ENCODE assay signal across 11 cellular contexts in the genomic region with DNA sequence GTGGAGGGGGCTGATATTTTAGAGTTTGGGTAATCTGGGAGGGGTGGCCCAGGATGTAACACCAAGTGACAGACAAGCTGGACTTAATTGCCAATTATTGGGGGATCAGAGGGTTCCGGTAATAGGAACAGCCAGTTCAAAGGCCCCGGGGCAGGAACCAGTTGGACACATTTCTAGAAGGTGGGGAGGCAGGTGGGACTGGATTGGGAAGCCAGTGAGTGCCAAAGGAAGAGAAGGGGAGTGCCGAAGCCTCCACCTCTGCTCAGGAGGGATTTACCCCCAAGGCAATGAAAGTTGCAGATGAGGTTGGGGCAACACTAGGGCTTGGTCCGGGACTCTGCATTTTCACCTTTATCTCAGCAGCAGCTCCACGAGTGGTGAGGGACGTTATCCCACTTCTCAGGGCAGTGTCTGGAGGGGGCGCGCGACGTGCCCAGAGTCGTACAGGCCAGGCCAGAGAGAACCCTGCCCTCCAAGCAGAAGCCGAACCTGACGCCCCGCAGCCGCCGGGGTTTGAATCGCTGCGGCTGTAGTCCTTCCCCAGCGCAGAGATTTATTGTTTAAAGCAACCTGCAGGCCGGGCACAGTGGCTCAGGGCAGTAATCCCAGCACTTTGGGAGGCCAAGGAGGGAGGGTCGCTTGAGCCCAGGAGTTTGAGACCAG. TPM values are rescaled to one million over a fixed set of nuclear protein-coding genes. Genes with fewer than 3 reads are reported as not detected.
DNase-seq lines count a peak whose midpoint lies in the region; ATAC-seq and TF ChIP-seq lines count a peak whose summit lies in the region.
"Had no signal": no experiment of that assay in that cellular context is flagged by ENCODE, and none has a peak within 500 bp of the region (broad histone marks: within the 10 kb centered on the region; RNA-seq: fewer than 3 reads in every experiment).

No MANE protein-coding gene starts in this region.

- DNase-seq in activated CD4-positive, alpha-beta T cell treated with anti-CD3 and anti-CD28 coated beads, Interleukin-2, amount 10 ng/mL, durations not matched to agents 24 days and 14 days = no peak
- no peak for DNase-seq in activated CD4-positive, alpha-beta T cell treated with anti-CD3 and anti-CD28 coated beads for 1 hour
- DNase-seq in memory B cell (ENCODE audit: low spot score in 2 of 2) (no peak), stomach (no peak), activated T-cell treated with anti-CD3 and anti-CD28 coated beads for 4 hours (no peak)
- no peak for DNase-seq in activated CD4-positive, CD25-positive, alpha-beta regulatory T cell (lab: John Stamatoyannopoulos, UW)
- DNase-seq: NCI-H1436 treated with DMSO at 0.1 percent for 48 hours; stimulated activated CD4-positive, alpha-beta T cell treated with anti-CD3 and anti-CD28 coated beads, Interleukin-4, amount 100 ng/mL, for 24 hours had no signal

- peaks cover 24 to 57% (median 44%) of the 10 kb centered on the region in 4 donors for H3K4me1 ChIP-seq in stomach

- H3K9me3 Mint-ChIP-seq in activated CD4-positive, alpha-beta T cell treated with anti-CD3 and anti-CD28 coated beads, Interleukin-2, amount 10 ng/mL, durations not matched to agents 24 days and 14 days = peaks cover 6% of the 10 kb centered on the region
- no peaks in the 10 kb centered on the region for H3K9me3 Mint-ChIP-seq in memory B cell

- peak overlapping the region; percentile 49 for H3K27ac ChIP-seq in adipose tissue (ENCODE audit: low read depth, low read length)
- peak overlapping the region; percentile 7 to 100 (median 60) for H3K27ac ChIP-seq in stomach

- no peaks in the 10 kb centered on the region for H3K27me3 Mint-ChIP-seq in activated CD4-positive, alpha-beta T cell treated with anti-CD3 and anti-CD28 coated beads, Interleukin-2, amount 10 ng/mL, durations not matched to agents 24 days and 14 days
- H3K27me3 Mint-ChIP-seq in memory B cell = no peaks in the 10 kb centered on the region

- peak overlapping the region; percentile 91 for H3K27ac Mint-ChIP-seq in activated CD4-positive, alpha-beta T cell treated with anti-CD3 and anti-CD28 coated beads, Interleukin-2, amount 10 ng/mL, durations not matched to agents 24 days and 14 days
- H3K27ac Mint-ChIP-seq in memory B cell = peak overlapping the region; percentile 45

- H3K36me3 ChIP-seq in stomach = no peaks in the 10 kb centered on the region

- H3K36me3 Mint-ChIP-seq in activated CD4-positive, alpha-beta T cell treated with anti-CD3 and anti-CD28 coated beads, Interleukin-2, amount 10 ng/mL, durations not matched to agents 24 days and 14 days (ENCODE audit: low read depth) = peaks cover 7% of the 10 kb centered on the region
- no peaks in the 10 kb centered on the region for H3K36me3 Mint-ChIP-seq in memory B cell

- intact Hi-C loops in activated CD4-positive, alpha-beta T cell treated with anti-CD3 and anti-CD28 coated beads, Interleukin-2, amount 10 ng/mL, durations not matched to agents 24 days and 14 days (cut with micrococcal nuclease) = no loop called here
- intact Hi-C loops in stomach (cut with DNase I; ENCODE audit: low total_unique reads) = no loop called here

- TF ChIP-seq EP300 in stomach (IDR thresholded peaks at IDR 0.05) = no peak

- no peak for TF ChIP-seq CTCF in stomach (IDR thresholded peaks at IDR 0.05)

- no peak overlapping the region for H3K4me3 Mint-ChIP-seq in activated CD4-positive, alpha-beta T cell treated with anti-CD3 and anti-CD28 coated beads, Interleukin-2, amount 10 ng/mL, durations not matched to agents 24 days and 14 days
- no peak overlapping the region for H3K4me3 Mint-ChIP-seq in memory B cell

- TF ChIP-seq POLR2A in stomach (IDR thresholded peaks at IDR 0.05) = no peak

- 78 to 87% (median 86%) methylated on average over 21 of the region's 21 CpGs for WGBS in adipose tissue, 3 donors
- 60 to 76% (median 72%) methylated on average over 15 to 21 of the region's 21 CpGs for WGBS in stomach, 5 donors

- no peaks in the 10 kb centered on the region for H3K9me3 ChIP-seq in stomach

- no peaks in the 10 kb centered on the region for H3K27me3 ChIP-seq in stomach

- H3K4me1 Mint-ChIP-seq in activated CD4-positive, alpha-beta T cell treated with anti-CD3 and anti-CD28 coated beads, Interleukin-2, amount 10 ng/mL, durations not matched to agents 24 days and 14 days = peaks cover 66% of the 10 kb centered on the region
- peaks cover 39% of the 10 kb centered on the region for H3K4me1 Mint-ChIP-seq in memory B cell

- H3K4me3 ChIP-seq in stomach = no peak overlapping the region
- H3K4me3 ChIP-seq: coronary artery had no signal

- ATAC-seq in memory B cell (ENCODE audit: low read depth) (no peak), HG03135 (IDR thresholded peaks at IDR 0.05; ENCODE audit: unreplicated experiment) (no peak)

RNA-seq across cellular contexts. Expression of a gene that starts 5.7 kb away (rescaled TPM):
- total RNA-seq in activated CD4-positive, alpha-beta T cell treated with anti-CD3 and anti-CD28 coated beads, Interleukin-2, amount 10 ng/mL, durations not matched to agents 24 days and 14 days = 382 and 413 TPM in 2 replicates
- polyA plus RNA-seq in adipose tissue (100 to 1,000 TPM; 165 to 392 (median 214) TPM), stomach (100 to 1,000 TPM in 2 of 3 donors, 10 to 100 TPM in 1; 78.6 to 272 (median 102) TPM)
- 1,000 to 10,000 TPM in 2 of 5 donors, 100 to 1,000 TPM in 3; 118 to 1,659 (median 737) TPM for total RNA-seq in stomach

RNA-seq across cellular contexts. Expression of a gene that starts 12.9 kb away (rescaled TPM):
- total RNA-seq in activated CD4-positive, alpha-beta T cell treated with anti-CD3 and anti-CD28 coated beads, Interleukin-2, amount 10 ng/mL, durations not matched to agents 24 days and 14 days = 2.3 and 3.0 TPM in 2 replicates
- 10 to 100 TPM in 1 of 3 donors, 1 to 10 TPM in 2; 1.3 to 11.2 (median 1.7) TPM for polyA plus RNA-seq in adipose tissue
- 10 to 100 TPM in 1 of 5 donors, 1 to 10 TPM in 3, not detected in 1; 2.4 to 35.7 (median 4.0) TPM for total RNA-seq in stomach
- 1 to 10 TPM; 1.4 to 2.7 (median 2.6) TPM for polyA plus RNA-seq in stomach

RNA-seq across cellular contexts. Expression of a gene that starts 35.8 kb away (rescaled TPM):
- total RNA-seq in activated CD4-positive, alpha-beta T cell treated with anti-CD3 and anti-CD28 coated beads, Interleukin-2, amount 10 ng/mL, durations not matched to agents 24 days and 14 days = 217 and 225 TPM in 2 replicates
- polyA plus RNA-seq in adipose tissue (100 to 1,000 TPM in 2 of 3 donors, 10 to 100 TPM in 1; 46.3 to 118 (median 100) TPM), stomach (100 to 1,000 TPM; 114 to 181 (median 173) TPM)
- 100 to 1,000 TPM in 2 of 5 donors, 10 to 100 TPM in 3; 24.1 to 185 (median 98.6) TPM for total RNA-seq in stomach

RNA-seq across cellular contexts. Expression of a gene that starts 53.3 kb away (rescaled TPM):
- 14.6 and 18.5 TPM in 2 replicates for total RNA-seq in activated CD4-positive, alpha-beta T cell treated with anti-CD3 and anti-CD28 coated beads, Interleukin-2, amount 10 ng/mL, durations not matched to agents 24 days and 14 days
- polyA plus RNA-seq in adipose tissue (10 to 100 TPM in 2 of 3 donors, 1 to 10 TPM in 1; 9.1 to 17.2 (median 14.5) TPM), stomach (10 to 100 TPM in 2 of 3 donors, 1 to 10 TPM in 1; 8.4 to 40.0 (median 31.8) TPM)
- total RNA-seq in stomach = 10 to 100 TPM in 4 of 5 donors, 1 to 10 TPM in 1; 8.0 to 58.9 (median 22.9) TPM
